ENCODE assay signal across 1 cellular context in the genomic region with DNA sequence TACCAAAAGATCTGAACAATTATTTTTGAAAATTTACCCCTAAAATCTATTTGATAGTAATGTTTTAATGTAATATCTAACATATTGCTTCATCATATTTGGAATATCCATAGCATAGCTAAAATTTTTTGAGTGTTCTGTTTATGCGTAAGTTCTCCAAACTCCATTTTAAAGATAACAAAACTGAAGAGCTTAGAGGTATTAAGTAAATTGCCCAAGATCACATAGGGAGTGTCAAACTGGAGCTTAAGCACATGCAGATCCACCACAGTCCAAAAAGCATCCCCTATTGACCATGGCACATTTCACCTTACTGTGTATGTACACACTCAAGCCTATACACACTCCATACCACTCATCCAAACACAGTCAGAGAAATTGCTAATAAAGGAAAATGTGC.
TF ChIP-seq lines count a peak whose summit lies in the region.

No MANE protein-coding gene starts in this region.

TF ChIP-seq in IMR-90, 13 proteins besides CTCF, POLR2A, EP300 and RAD21 (continued from another document):
- no peak for TF ChIP-seq ELK1 (IDR thresholded peaks at IDR 0.05; ENCODE audit: borderline replicate concordance, low read depth, low read length)
- TF ChIP-seq FOS (IDR thresholded peaks at IDR 0.05; ENCODE audit: low read depth, low read length), result no peak
- TF ChIP-seq RFX5 (IDR thresholded peaks at IDR 0.05; ENCODE audit: low read depth, low read length), result no peak
- TF ChIP-seq, protein P1, sequence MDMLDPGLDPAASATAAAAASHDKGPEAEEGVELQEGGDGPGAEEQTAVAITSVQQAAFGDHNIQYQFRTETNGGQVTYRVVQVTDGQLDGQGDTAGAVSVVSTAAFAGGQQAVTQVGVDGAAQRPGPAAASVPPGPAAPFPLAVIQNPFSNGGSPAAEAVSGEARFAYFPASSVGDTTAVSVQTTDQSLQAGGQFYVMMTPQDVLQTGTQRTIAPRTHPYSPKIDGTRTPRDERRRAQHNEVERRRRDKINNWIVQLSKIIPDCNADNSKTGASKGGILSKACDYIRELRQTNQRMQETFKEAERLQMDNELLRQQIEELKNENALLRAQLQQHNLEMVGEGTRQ (IDR thresholded peaks at IDR 0.05; ENCODE audit: low read depth, low read length), result no peak
- no peak for TF ChIP-seq RCOR1 (IDR thresholded peaks at IDR 0.05; ENCODE audit: insufficient replicate concordance, low read length)
- TF ChIP-seq BHLHE40 (IDR thresholded peaks at IDR 0.05; ENCODE audit: low read depth, low read length), result no peak
- no peak for TF ChIP-seq MAFK (IDR thresholded peaks at IDR 0.05; ENCODE audit: low read depth, low read length)
- no peak for TF ChIP-seq MAZ (IDR thresholded peaks at IDR 0.05; ENCODE audit: borderline replicate concordance, low read depth, low read length)
TF ChIP-seq in IMR-90: peak in this region for 0.
